In genomic region chr6:3797231-3798200, GRCh38 we compare ENCODE assay signal across 1 cellular context.
TF ChIP-seq lines count a peak whose summit lies in the region.

No MANE protein-coding gene starts in this region.

TF ChIP-seq in HepG2, 621 proteins besides CTCF, POLR2A, EP300 and RAD21 (continues in another document):
- TF ChIP-seq BCL6 (CRISPR knock-in tag; IDR thresholded peaks at IDR 0.05) (0 out of 2 replicates have a peak, but pooled peaks have one; percentile 58), IRF2 (CRISPR knock-in tag; IDR thresholded peaks at IDR 0.05) (0 out of 2 replicates have a peak, but pooled peaks have one; percentile 11), SAP130 (CRISPR knock-in tag; IDR thresholded peaks at IDR 0.05; ENCODE audit: low read depth) (peak; percentile 40), CHD4 (IDR thresholded peaks at IDR 0.05; ENCODE audit: borderline replicate concordance, low read length) (peak; percentile 56; the same call in 1 of the 2 replicates), CEBPG (CRISPR knock-in tag; IDR thresholded peaks at IDR 0.05) (peak; percentile 32), ATF7 (IDR thresholded peaks at IDR 0.05) (peak; percentile 49), ATF7 (CRISPR knock-in tag; IDR thresholded peaks at IDR 0.05) (no peak), ZNF83 (CRISPR knock-in tag; IDR thresholded peaks at IDR 0.05; ENCODE audit: borderline replicate concordance) (no peak), KMT2B (CRISPR knock-in tag; IDR thresholded peaks at IDR 0.05) (no peak), SIN3B (IDR thresholded peaks at IDR 0.05; ENCODE audit: low read length) (no peak), HINFP (CRISPR knock-in tag; IDR thresholded peaks at IDR 0.05; ENCODE audit: low read depth) (no peak), GFI1 (CRISPR knock-in tag; IDR thresholded peaks at IDR 0.05; ENCODE audit: borderline replicate concordance) (peak; percentile 87), ARID3A (IDR thresholded peaks at IDR 0.05; ENCODE audit: low read depth, low read length) (peak; percentile 95), MBD4 (IDR thresholded peaks at IDR 0.05; ENCODE audit: borderline replicate concordance, low read length) (no peak), TBX2 (CRISPR knock-in tag; IDR thresholded peaks at IDR 0.05; ENCODE audit: borderline replicate concordance) (peak; percentile 27; the same call in 1 of the 2 replicates), PPARG (CRISPR knock-in tag; conservative IDR thresholded peaks at IDR 0.05) (0 out of 2 replicates have a peak, but pooled peaks have one; percentile 27), TRIM24 (CRISPR knock-in tag; IDR thresholded peaks at IDR 0.05) (no peak), ZNF777 (CRISPR knock-in tag; IDR thresholded peaks at IDR 0.05) (no peak), KAT8 (CRISPR knock-in tag; IDR thresholded peaks at IDR 0.05) (peak; percentile 40; the same call in 1 of the 2 replicates), SSRP1 (CRISPR knock-in tag; IDR thresholded peaks at IDR 0.05) (no peak), ZC3H4 (CRISPR knock-in tag; IDR thresholded peaks at IDR 0.05; ENCODE audit: borderline replicate concordance) (no peak), RORA (CRISPR knock-in tag; IDR thresholded peaks at IDR 0.05) (no peak), PHF21A (CRISPR knock-in tag; IDR thresholded peaks at IDR 0.05) (peak; percentile 58), HOXA9 (CRISPR knock-in tag; IDR thresholded peaks at IDR 0.05; ENCODE audit: borderline replicate concordance) (no peak), RCOR2 (CRISPR knock-in tag; IDR thresholded peaks at IDR 0.05) (peak; percentile 1), ZNF33B (CRISPR knock-in tag; IDR thresholded peaks at IDR 0.05) (no peak), ZNF18 (CRISPR knock-in tag; IDR thresholded peaks at IDR 0.05; ENCODE audit: insufficient replicate concordance) (peak; percentile 69), NBN (conservative IDR thresholded peaks at IDR 0.05) (no peak), ZNF547 (CRISPR knock-in tag; IDR thresholded peaks at IDR 0.05) (0 out of 2 replicates have a peak, but pooled peaks have one; percentile 50), KDM6A (CRISPR knock-in tag; IDR thresholded peaks at IDR 0.05; ENCODE audit: low read depth) (peak; percentile 46; the same call in 1 of the 2 replicates), BCLAF1 (IDR thresholded peaks at IDR 0.05) (no peak), ZBTB44 (CRISPR knock-in tag; IDR thresholded peaks at IDR 0.05) (no peak), ZNF432 (CRISPR knock-in tag; IDR thresholded peaks at IDR 0.05; ENCODE audit: borderline replicate concordance) (no peak), ATF4 (CRISPR knock-in tag; IDR thresholded peaks at IDR 0.05) (peak in 1 of 2 experiments; percentile 84; a peak in 2 of 4 replicates), ZNF569 (CRISPR knock-in tag; IDR thresholded peaks at IDR 0.05; ENCODE audit: borderline replicate concordance) (no peak), GABPA (IDR thresholded peaks at IDR 0.05; ENCODE audit: low read depth, low read length) (no peak), GABPA (CRISPR knock-in tag; IDR thresholded peaks at IDR 0.05; ENCODE audit: low read depth) (0 out of 2 replicates have a peak, but pooled peaks have one; percentile 1), ERF (CRISPR knock-in tag; IDR thresholded peaks at IDR 0.05) (peak; percentile 48; the same call in 1 of the 2 replicates), EEA1 (CRISPR knock-in tag; IDR thresholded peaks at IDR 0.05; ENCODE audit: borderline replicate concordance) (no peak), ZNF784 (CRISPR knock-in tag; IDR thresholded peaks at IDR 0.05; ENCODE audit: borderline replicate concordance) (no peak), ARNT (IDR thresholded peaks at IDR 0.05) (0 out of 2 replicates have a peak, but pooled peaks have one; percentile 53), FOSL2 (CRISPR knock-in tag; IDR thresholded peaks at IDR 0.05) (peak; percentile 78), ZNF382 (CRISPR knock-in tag; IDR thresholded peaks at IDR 0.05; ENCODE audit: borderline replicate concordance) (peak; percentile 66; the same call in 1 of the 2 replicates), DPF2 (CRISPR knock-in tag; IDR thresholded peaks at IDR 0.05; ENCODE audit: borderline replicate concordance, low read depth) (peak; percentile 16; the same call in 1 of the 2 replicates), ZNF430 (CRISPR knock-in tag; IDR thresholded peaks at IDR 0.05) (peak; percentile 93), ZNF3 (CRISPR knock-in tag; IDR thresholded peaks at IDR 0.05) (0 out of 2 replicates have a peak, but pooled peaks have one; percentile 34), RFX3 (CRISPR knock-in tag; IDR thresholded peaks at IDR 0.05) (no peak), ARID5B (CRISPR knock-in tag; IDR thresholded peaks at IDR 0.05) (peak; percentile 58), ZNF317 (CRISPR knock-in tag; IDR thresholded peaks at IDR 0.05) (peak; percentile 53; the same call in 1 of the 2 replicates), JUND (CRISPR knock-in tag; IDR thresholded peaks at IDR 0.05) (peak; percentile 39; the same call in 1 of the 2 replicates), MXI1 (IDR thresholded peaks at IDR 0.05; ENCODE audit: borderline replicate concordance, low read depth, low read length) (no peak), ZNF614 (CRISPR knock-in tag; IDR thresholded peaks at IDR 0.05; ENCODE audit: borderline replicate concordance) (peak; percentile 20; the same call in 1 of the 2 replicates), ISX (CRISPR knock-in tag; conservative IDR thresholded peaks at IDR 0.05) (no peak), HNF4G (IDR thresholded peaks at IDR 0.05; ENCODE audit: borderline replicate concordance, low read depth, low read length) (no peak), HNF4G (CRISPR knock-in tag; IDR thresholded peaks at IDR 0.05; ENCODE audit: borderline replicate concordance, low read depth) (no peak), ZNF790 (CRISPR knock-in tag; IDR thresholded peaks at IDR 0.05; ENCODE audit: borderline replicate concordance) (peak; percentile 29; the same call in 1 of the 2 replicates), ZNF350 (CRISPR knock-in tag; IDR thresholded peaks at IDR 0.05; ENCODE audit: borderline replicate concordance, low read depth) (peak; percentile 41; the same call in 1 of the 2 replicates), TEAD3 (CRISPR knock-in tag; optimal IDR thresholded peaks at IDR 0.05; ENCODE audit: borderline replicate concordance) (peak; percentile 95)
